5 cellular contexts compared by ENCODE assay signal in the genomic region with DNA sequence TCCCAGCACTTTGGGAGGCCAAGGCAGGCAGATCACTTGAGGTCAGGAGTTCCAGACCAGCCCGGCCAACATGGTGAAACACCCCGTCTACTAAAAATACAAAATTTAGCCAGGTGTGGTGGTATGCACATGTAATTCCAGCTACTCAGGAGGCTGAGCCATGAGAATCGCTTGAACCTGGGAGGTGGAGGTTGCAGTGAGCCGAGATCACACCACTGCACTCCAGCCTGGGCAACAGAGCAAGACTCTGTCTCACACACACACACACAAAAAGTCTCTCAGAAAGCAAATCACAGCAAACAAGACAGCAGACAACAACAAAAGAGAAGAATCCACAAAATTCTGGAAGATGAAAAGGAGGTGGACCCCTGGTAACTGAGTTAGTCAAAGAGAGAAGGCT.
DNase-seq lines count a peak whose midpoint lies in the region; ATAC-seq, FAIRE-seq and TF ChIP-seq lines count a peak whose summit lies in the region.
"Not testable (repeated sequence)": the region's sequence is repeated elsewhere in the genome, so short reads cannot be mapped to it uniquely, and the experiment has no call there.

No MANE protein-coding gene starts in this region.

- 2% methylated on average over 4 of the region's 4 CpGs for WGBS in K562 (ENCODE audit: insufficient coverage, low coverage, missing lambda C conversion rate)
- WGBS in trophoblast cell (ENCODE audit: extremely low coverage, insufficient coverage, insufficient read length) = no CpG with 5 or more reads among the region's 4 CpGs

- not testable (repeated sequence) for TF ChIP-seq POLR2A in K562 (conservative IDR thresholded peaks at IDR 0.05)

- not testable (repeated sequence) for H3K4me2 ChIP-seq in OCI-LY3 (ENCODE audit: low read length); trophoblast cell (ENCODE audit: low read length)
- peak overlapping the region; percentile 74 for H3K4me2 ChIP-seq in K562 (ENCODE audit: insufficient read depth, low read length)

- in situ Hi-C loops in K562 (cut with MboI) = not testable (repeated sequence)

- not testable (repeated sequence) for H3K27me3 ChIP-seq in OCI-LY3 (ENCODE audit: low read depth, low read length); K562 (ENCODE audit: control insufficient read depth in 2 of 2, insufficient read depth in 2 of 2, low read length in 2 of 2); trophoblast cell (ENCODE audit: insufficient read depth, low read length)

- H2BK120ac ChIP-seq in trophoblast cell (ENCODE audit: insufficient read depth, low read length, poor library complexity) = not testable (repeated sequence)

- H3K27ac ChIP-seq in OCI-LY3 (ENCODE audit: low read length) (peak overlapping the region; percentile 82), K562 (ENCODE audit: extremely low read depth, low read depth, low read length) (peak overlapping the region; percentile 73), caudate nucleus (ENCODE audit: low read depth, low read length) (peak overlapping the region; percentile 58)
- H3K27ac ChIP-seq in trophoblast cell (ENCODE audit: low read depth, low read length) = not testable (repeated sequence)

- H4K8ac ChIP-seq in trophoblast cell (ENCODE audit: low read depth, low read length) = not testable (repeated sequence)

- not testable (repeated sequence) for H3K9ac ChIP-seq in OCI-LY3 (ENCODE audit: low read length); trophoblast cell (ENCODE audit: low read length)
- H3K9ac ChIP-seq in K562 (ENCODE audit: insufficient read depth in 1 of 2, low read depth in 2 of 2, low read length in 2 of 2) = peak overlapping the region; percentile 62 to 67; a peak in 3 of 4 replicates

- peak; percentile 50 for ATAC-seq in K562

- DNase-seq in K562 (ENCODE audit: extremely low read depth in 1 of 4, low spot score in 3 of 4); caudate nucleus (lab: John Stamatoyannopoulos, UW); trophoblast cell: not testable (repeated sequence)

- not testable (repeated sequence) for H3K14ac ChIP-seq in trophoblast cell (ENCODE audit: low read length)

- TF ChIP-seq EP300 in K562 (IDR thresholded peaks at IDR 0.05; ENCODE audit: low read length) = not testable (repeated sequence)

- H3K36me3 Mint-ChIP-seq in nephron (ENCODE audit: low read depth) = not testable (repeated sequence)

- BruUV-seq in K562 (replicated peaks; lab: Mats Ljungman, UMichigan) = not testable (repeated sequence)

- not testable (repeated sequence) for H3K4me3 Mint-ChIP-seq in nephron

- H4K91ac ChIP-seq in trophoblast cell (ENCODE audit: low read depth, low read length) = not testable (repeated sequence)

- H3K23ac ChIP-seq in trophoblast cell (ENCODE audit: low read length) = not testable (repeated sequence)

- H3K4ac ChIP-seq in trophoblast cell (ENCODE audit: low read depth, low read length) = not testable (repeated sequence)

- H3K9me3 ChIP-seq in OCI-LY3 (ENCODE audit: insufficient read depth, low read length); K562 (replicated peaks; ENCODE audit: control insufficient read depth, insufficient read depth, low read depth, low read length); trophoblast cell (ENCODE audit: insufficient read depth, low read depth, low read length): not testable (repeated sequence)

- H3K79me2 ChIP-seq in OCI-LY3 (ENCODE audit: low read length); trophoblast cell (ENCODE audit: control insufficient read depth, insufficient read depth, low read length, poor library complexity): not testable (repeated sequence)
- peaks cover 35% of the 10 kb centered on the region for H3K79me2 ChIP-seq in K562 (ENCODE audit: control insufficient read depth, insufficient read depth, low read length)

- H3K9me1 ChIP-seq in K562 (ENCODE audit: control insufficient read depth, insufficient read depth, low read length) = not testable (repeated sequence)

- CTCF ChIA-PET in K562 (lab: Yijun Ruan, JAX; ENCODE audit: low intra/inter-chr PET ratio) = not testable (repeated sequence)

- not testable (repeated sequence) for H3K27me3 Mint-ChIP-seq in nephron (ENCODE audit: low read depth)

- not testable (repeated sequence) for H2BK5ac ChIP-seq in trophoblast cell (ENCODE audit: low read depth, low read length, poor library complexity)

- not testable (repeated sequence) for FAIRE-seq in K562 (lab: Jason Lieb, UNC)

- H3K79me1 ChIP-seq in trophoblast cell (ENCODE audit: low read length) = not testable (repeated sequence)

- not testable (repeated sequence) for H3K18ac ChIP-seq in trophoblast cell (ENCODE audit: low read length)

- peak overlapping the region; percentile 49 to 94 (median 85) for H3K27ac Mint-ChIP-seq in nephron

- H3K4me1 Mint-ChIP-seq in nephron = peaks cover 23% of the 10 kb centered on the region

- not testable (repeated sequence) for H3K36me3 ChIP-seq in OCI-LY3 (replicated peaks; ENCODE audit: low read depth, low read length); K562 (ENCODE audit: control insufficient read depth, insufficient read depth, low read length); trophoblast cell (ENCODE audit: control insufficient read depth in 1 of 2, insufficient read depth in 2 of 2, low read length in 2 of 2)

- not testable (repeated sequence) for H3K9me3 Mint-ChIP-seq in nephron

- peak overlapping the region; percentile 31 for H2BK12ac ChIP-seq in trophoblast cell (ENCODE audit: low read length)

- not testable (repeated sequence) for H3K4me3 ChIP-seq in OCI-LY3 (ENCODE audit: low read length); trophoblast cell (ENCODE audit: low read depth, low read length)
- H3K4me3 ChIP-seq in K562 = peak overlapping the region; percentile 38

- intact Hi-C loops in K562 (cut with micrococcal nuclease) = loop anchor here (10.0 kb wide), 1 partner anchor 529 kb away; the partner anchor contains the start of gene SLC7A11

- not testable (repeated sequence) for H4K20me1 ChIP-seq in OCI-LY3 (ENCODE audit: insufficient read depth, low read length); K562 (replicated peaks; ENCODE audit: control insufficient read depth, insufficient read depth, low read length)

- H2AFZ ChIP-seq in OCI-LY3 (ENCODE audit: low read depth, low read length); trophoblast cell (ENCODE audit: insufficient read depth, low read length, poor library complexity): not testable (repeated sequence)
- peak overlapping the region; percentile 83 for H2AFZ ChIP-seq in K562 (ENCODE audit: low read depth, low read length)

- POLR2A ChIA-PET in K562 (lab: Yijun Ruan, JAX) = interaction anchor here (0.7 to 1.2 kb wide), 2 partner anchors 15 to 71 kb away, joined by 3 read pairs; no protein-coding TSS in a partner anchor

- not testable (repeated sequence) for H4K12ac ChIP-seq in trophoblast cell (ENCODE audit: low read depth, low read length)

- peaks cover 47% of the 10 kb centered on the region for H3K4me1 ChIP-seq in OCI-LY3 (ENCODE audit: low read length)
- peaks cover 0 to 33% of the 10 kb centered on the region in 2 experiments; a peak in 3 of 5 replicates for H3K4me1 ChIP-seq in K562 (replicated peaks in 1 of 2; ENCODE audit: control insufficient read depth in 2 of 2, insufficient read depth in 2 of 2, low read length in 2 of 2)
- not testable (repeated sequence) for H3K4me1 ChIP-seq in trophoblast cell (ENCODE audit: control insufficient read depth in 1 of 2, insufficient read depth in 2 of 2, low read length in 2 of 2)

- H2AK5ac ChIP-seq in trophoblast cell (ENCODE audit: low read length) = not testable (repeated sequence)

- not testable (repeated sequence) for TF ChIP-seq CTCF in OCI-LY3 (IDR thresholded peaks at IDR 0.05; ENCODE audit: low read depth, low read length); K562 (IDR thresholded peaks at IDR 0.05 in 2 of 3, conservative IDR thresholded peaks at IDR 0.05 in 1 of 3; ENCODE audit: insufficient read depth in 2 of 3, low read depth in 1 of 3, low read length in 3 of 3); nephron (IDR thresholded peaks at IDR 0.05; ENCODE audit: unreplicated experiment in 3 of 3)

- TF ChIP-seq RAD21 in K562 (CRISPR knock-in tag; conservative IDR thresholded peaks at IDR 0.05 in 1 of 2, IDR thresholded peaks at IDR 0.05 in 1 of 2) = not testable (repeated sequence)
